ENCODE assay signal across 8 cellular contexts in genomic region chr16:66517586-66518263, GRCh38. TPM values are rescaled to one million over a fixed set of nuclear protein-coding genes. Genes with fewer than 3 reads are reported as not detected.
DNase-seq lines count a peak whose midpoint lies in the region; ATAC-seq lines count a peak whose summit lies in the region.

No MANE protein-coding gene starts in this region.

- no peaks in the 10 kb centered on the region for H3K9me3 Mint-ChIP-seq in naive thymus-derived CD4-positive, alpha-beta T cell

- no peaks in the 10 kb centered on the region for H3K9me3 ChIP-seq in naive thymus-derived CD4-positive, alpha-beta T cell (ENCODE audit: control insufficient read depth in 2 of 3, low read length in 3 of 3)

- H3K4me1 ChIP-seq in naive thymus-derived CD4-positive, alpha-beta T cell (ENCODE audit: control insufficient read depth in 2 of 2, insufficient read depth in 2 of 2, low read length in 2 of 2) = peaks cover 62 to 68% of the 10 kb centered on the region in 2 donors

- peaks cover 63 to 84% (median 78%) of the 10 kb centered on the region in 7 donors for H3K4me1 Mint-ChIP-seq in naive thymus-derived CD4-positive, alpha-beta T cell

- CTCF ChIA-PET in naive thymus-derived CD4-positive, alpha-beta T cell (lab: Charles Lee) = interaction anchor here (0.5 to 1.1 kb wide), 2 partner anchors 35 to 91 kb away, joined by 3 to 4 read pairs; partner anchors contain the start of gene CKLF

- H3K36me3 Mint-ChIP-seq in naive thymus-derived CD4-positive, alpha-beta T cell = peaks cover 0 to 12% (median 0%) of the 10 kb centered on the region in 5 donors

- no peaks in the 10 kb centered on the region for H3K27me3 ChIP-seq in naive thymus-derived CD4-positive, alpha-beta T cell (ENCODE audit: control insufficient read depth in 2 of 2, insufficient read depth in 2 of 2, low read length in 2 of 2)

- peak overlapping the region in 8 of 10 donors; percentile 21 to 88 (median 70) for H3K4me3 Mint-ChIP-seq in naive thymus-derived CD4-positive, alpha-beta T cell

- ATAC-seq in Right ventricle myocardium inferior = no peak
- ATAC-seq in naive thymus-derived CD4-positive, alpha-beta T cell = no peak
- no peak for ATAC-seq in HG03025 (IDR thresholded peaks at IDR 0.05; ENCODE audit: low FRiP score, unreplicated experiment)
- ATAC-seq in HG03457 (IDR thresholded peaks at IDR 0.05; ENCODE audit: unreplicated experiment) = no peak

- peaks cover 0 to 4% (median 0%) of the 10 kb centered on the region in 5 donors for H3K27me3 Mint-ChIP-seq in naive thymus-derived CD4-positive, alpha-beta T cell

- intact Hi-C loops in Right ventricle myocardium inferior (cut with DNase I) = no loop called here
- intact Hi-C loops in cardiac septum (cut with DNase I) = loop anchor here (2.0 kb wide), 2 partner anchors 33 to 157 kb away; partner anchors contain the start of gene TK2
- intact Hi-C loops in naive thymus-derived CD4-positive, alpha-beta T cell (cut with micrococcal nuclease) = loop anchor here (1.0 to 2.0 kb wide), 5 partner anchors 32 to 87 kb away; partner anchors contain the start of genes CKLF (in 1 of the 2) and CMTM3 (in 1 of the 2)

- H3K36me3 ChIP-seq in naive thymus-derived CD4-positive, alpha-beta T cell (ENCODE audit: control insufficient read depth in 2 of 3, insufficient read depth in 3 of 3, low read length in 3 of 3) = no peaks in the 10 kb centered on the region

- no peak overlapping the region for H3K4me3 ChIP-seq in naive thymus-derived CD4-positive, alpha-beta T cell (ENCODE audit: low read length)

- peak overlapping the region in 8 of 9 donors; percentile 82 to 99 (median 89) for H3K27ac Mint-ChIP-seq in naive thymus-derived CD4-positive, alpha-beta T cell

- POLR2A ChIA-PET in naive thymus-derived CD4-positive, alpha-beta T cell (lab: Charles Lee) = interaction anchor here (0.9 to 1.3 kb wide), 3 partner anchors 9 to 34 kb away, joined by 4 to 7 read pairs (median 4); partner anchors contain the start of gene CKLF

- peak; percentile 64 for DNase-seq in Right ventricle myocardium inferior (ENCODE audit: missing footprints)
- no peak for DNase-seq in cardiac septum (ENCODE audit: low spot score)
- no peak for DNase-seq in caudate nucleus (lab: John Stamatoyannopoulos, UW)
- no peak for DNase-seq in naive thymus-derived CD4-positive, alpha-beta T cell
- DNase-seq in cerebellar nuclear complex (lab: John Stamatoyannopoulos, UW) = no peak
- no peak for DNase-seq in DMS153 (lab: John Stamatoyannopoulos, UW)

- H3K27ac ChIP-seq in caudate nucleus (ENCODE audit: low read depth, low read length) = peak overlapping the region; percentile 99
- H3K27ac ChIP-seq in naive thymus-derived CD4-positive, alpha-beta T cell (ENCODE audit: low read depth, low read length) = no peak overlapping the region

RNA-seq across cellular contexts. Expression of gene TK2, which starts 32.2 kb away (rescaled TPM):
- total RNA-seq in Right ventricle myocardium inferior = 18.6 TPM
- 23.4 TPM for total RNA-seq in cardiac septum
- total RNA-seq in naive thymus-derived CD4-positive, alpha-beta T cell = 10 to 100 TPM in 2 of 5 experiments, 1 to 10 TPM in 3; 6.2 to 19.8 (median 7.9) TPM
- polyA plus RNA-seq in naive thymus-derived CD4-positive, alpha-beta T cell = 1 to 10 TPM; 3.5 to 4.1 TPM

RNA-seq across cellular contexts. Expression of gene CKLF, which starts 34.7 kb away (rescaled TPM):
- total RNA-seq in Right ventricle myocardium inferior (14.7 TPM), cardiac septum (10.5 TPM)
- total RNA-seq in naive thymus-derived CD4-positive, alpha-beta T cell = 100 to 1,000 TPM in 1 of 5 experiments, 10 to 100 TPM in 4; 24.1 to 160 (median 42.9) TPM
- 100 to 1,000 TPM in 1 of 2 donors, 10 to 100 TPM in 1; 56.4 to 110 TPM for polyA plus RNA-seq in naive thymus-derived CD4-positive, alpha-beta T cell

RNA-seq across cellular contexts. Expression of gene CMTM1, which starts 48.5 kb away (rescaled TPM):
- 0.92 TPM for total RNA-seq in Right ventricle myocardium inferior
- total RNA-seq in cardiac septum = 1.3 TPM
- 10 to 100 TPM in 1 of 5 experiments, 1 to 10 TPM in 4; 1.3 to 23.3 (median 5.2) TPM for total RNA-seq in naive thymus-derived CD4-positive, alpha-beta T cell
- polyA plus RNA-seq in naive thymus-derived CD4-positive, alpha-beta T cell = under 1 TPM; 0.36 to 0.41 TPM
